ENCODE assay signal across 1 cellular context in the genomic region with DNA sequence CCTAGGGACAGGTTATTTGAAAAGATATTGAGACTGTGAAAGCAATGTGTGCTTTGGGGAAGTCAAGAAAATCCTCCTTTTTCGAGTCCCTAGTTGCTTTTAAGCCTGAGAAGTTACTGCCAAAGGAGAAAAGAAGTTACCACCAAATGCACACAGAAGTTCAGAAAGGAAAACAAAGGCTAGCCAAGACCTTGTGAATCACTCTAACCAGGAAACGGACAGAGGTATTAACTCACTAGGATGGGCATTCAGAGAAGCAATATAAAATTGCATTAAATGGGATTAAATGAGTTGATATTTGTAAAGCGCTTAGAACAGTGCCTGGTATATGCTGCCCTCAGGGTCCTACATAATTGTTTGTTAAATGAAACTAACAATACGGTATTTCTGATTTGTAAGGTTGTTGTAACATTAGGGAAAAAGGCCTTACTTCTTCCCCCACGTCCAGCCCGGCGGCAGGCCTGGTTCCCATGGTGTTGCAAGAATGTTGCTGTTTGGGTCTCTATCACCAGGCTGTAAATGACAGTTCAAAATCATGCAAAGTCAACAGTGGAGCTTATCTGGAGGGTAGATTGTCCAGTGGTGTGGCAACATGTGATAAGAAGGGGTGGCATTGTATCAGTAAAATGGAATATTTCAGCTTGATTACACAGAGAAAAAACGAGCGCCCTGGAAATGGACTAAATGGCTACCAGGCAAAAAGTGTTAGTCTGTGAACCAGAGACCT.
A peak's percentile ranks its signal among the peaks of the same experiment; 100 is the strongest.
TF ChIP-seq lines count a peak whose summit lies in the region.

No MANE protein-coding gene starts in this region.

TF ChIP-seq in K562, 482 proteins besides CTCF, POLR2A, EP300 and RAD21 (continued from another document and continues in another):
- TF ChIP-seq, protein P1, sequence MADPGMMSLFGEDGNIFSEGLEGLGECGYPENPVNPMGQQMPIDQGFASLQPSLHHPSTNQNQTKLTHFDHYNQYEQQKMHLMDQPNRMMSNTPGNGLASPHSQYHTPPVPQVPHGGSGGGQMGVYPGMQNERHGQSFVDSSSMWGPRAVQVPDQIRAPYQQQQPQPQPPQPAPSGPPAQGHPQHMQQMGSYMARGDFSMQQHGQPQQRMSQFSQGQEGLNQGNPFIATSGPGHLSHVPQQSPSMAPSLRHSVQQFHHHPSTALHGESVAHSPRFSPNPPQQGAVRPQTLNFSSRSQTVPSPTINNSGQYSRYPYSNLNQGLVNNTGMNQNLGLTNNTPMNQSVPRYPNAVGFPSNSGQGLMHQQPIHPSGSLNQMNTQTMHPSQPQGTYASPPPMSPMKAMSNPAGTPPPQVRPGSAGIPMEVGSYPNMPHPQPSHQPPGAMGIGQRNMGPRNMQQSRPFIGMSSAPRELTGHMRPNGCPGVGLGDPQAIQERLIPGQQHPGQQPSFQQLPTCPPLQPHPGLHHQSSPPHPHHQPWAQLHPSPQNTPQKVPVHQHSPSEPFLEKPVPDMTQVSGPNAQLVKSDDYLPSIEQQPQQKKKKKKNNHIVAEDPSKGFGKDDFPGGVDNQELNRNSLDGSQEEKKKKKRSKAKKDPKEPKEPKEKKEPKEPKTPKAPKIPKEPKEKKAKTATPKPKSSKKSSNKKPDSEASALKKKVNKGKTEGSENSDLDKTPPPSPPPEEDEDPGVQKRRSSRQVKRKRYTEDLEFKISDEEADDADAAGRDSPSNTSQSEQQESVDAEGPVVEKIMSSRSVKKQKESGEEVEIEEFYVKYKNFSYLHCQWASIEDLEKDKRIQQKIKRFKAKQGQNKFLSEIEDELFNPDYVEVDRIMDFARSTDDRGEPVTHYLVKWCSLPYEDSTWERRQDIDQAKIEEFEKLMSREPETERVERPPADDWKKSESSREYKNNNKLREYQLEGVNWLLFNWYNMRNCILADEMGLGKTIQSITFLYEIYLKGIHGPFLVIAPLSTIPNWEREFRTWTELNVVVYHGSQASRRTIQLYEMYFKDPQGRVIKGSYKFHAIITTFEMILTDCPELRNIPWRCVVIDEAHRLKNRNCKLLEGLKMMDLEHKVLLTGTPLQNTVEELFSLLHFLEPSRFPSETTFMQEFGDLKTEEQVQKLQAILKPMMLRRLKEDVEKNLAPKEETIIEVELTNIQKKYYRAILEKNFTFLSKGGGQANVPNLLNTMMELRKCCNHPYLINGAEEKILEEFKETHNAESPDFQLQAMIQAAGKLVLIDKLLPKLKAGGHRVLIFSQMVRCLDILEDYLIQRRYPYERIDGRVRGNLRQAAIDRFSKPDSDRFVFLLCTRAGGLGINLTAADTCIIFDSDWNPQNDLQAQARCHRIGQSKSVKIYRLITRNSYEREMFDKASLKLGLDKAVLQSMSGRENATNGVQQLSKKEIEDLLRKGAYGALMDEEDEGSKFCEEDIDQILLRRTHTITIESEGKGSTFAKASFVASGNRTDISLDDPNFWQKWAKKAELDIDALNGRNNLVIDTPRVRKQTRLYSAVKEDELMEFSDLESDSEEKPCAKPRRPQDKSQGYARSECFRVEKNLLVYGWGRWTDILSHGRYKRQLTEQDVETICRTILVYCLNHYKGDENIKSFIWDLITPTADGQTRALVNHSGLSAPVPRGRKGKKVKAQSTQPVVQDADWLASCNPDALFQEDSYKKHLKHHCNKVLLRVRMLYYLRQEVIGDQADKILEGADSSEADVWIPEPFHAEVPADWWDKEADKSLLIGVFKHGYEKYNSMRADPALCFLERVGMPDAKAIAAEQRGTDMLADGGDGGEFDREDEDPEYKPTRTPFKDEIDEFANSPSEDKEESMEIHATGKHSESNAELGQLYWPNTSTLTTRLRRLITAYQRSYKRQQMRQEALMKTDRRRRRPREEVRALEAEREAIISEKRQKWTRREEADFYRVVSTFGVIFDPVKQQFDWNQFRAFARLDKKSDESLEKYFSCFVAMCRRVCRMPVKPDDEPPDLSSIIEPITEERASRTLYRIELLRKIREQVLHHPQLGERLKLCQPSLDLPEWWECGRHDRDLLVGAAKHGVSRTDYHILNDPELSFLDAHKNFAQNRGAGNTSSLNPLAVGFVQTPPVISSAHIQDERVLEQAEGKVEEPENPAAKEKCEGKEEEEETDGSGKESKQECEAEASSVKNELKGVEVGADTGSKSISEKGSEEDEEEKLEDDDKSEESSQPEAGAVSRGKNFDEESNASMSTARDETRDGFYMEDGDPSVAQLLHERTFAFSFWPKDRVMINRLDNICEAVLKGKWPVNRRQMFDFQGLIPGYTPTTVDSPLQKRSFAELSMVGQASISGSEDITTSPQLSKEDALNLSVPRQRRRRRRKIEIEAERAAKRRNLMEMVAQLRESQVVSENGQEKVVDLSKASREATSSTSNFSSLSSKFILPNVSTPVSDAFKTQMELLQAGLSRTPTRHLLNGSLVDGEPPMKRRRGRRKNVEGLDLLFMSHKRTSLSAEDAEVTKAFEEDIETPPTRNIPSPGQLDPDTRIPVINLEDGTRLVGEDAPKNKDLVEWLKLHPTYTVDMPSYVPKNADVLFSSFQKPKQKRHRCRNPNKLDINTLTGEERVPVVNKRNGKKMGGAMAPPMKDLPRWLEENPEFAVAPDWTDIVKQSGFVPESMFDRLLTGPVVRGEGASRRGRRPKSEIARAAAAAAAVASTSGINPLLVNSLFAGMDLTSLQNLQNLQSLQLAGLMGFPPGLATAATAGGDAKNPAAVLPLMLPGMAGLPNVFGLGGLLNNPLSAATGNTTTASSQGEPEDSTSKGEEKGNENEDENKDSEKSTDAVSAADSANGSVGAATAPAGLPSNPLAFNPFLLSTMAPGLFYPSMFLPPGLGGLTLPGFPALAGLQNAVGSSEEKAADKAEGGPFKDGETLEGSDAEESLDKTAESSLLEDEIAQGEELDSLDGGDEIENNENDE (IDR thresholded peaks at IDR 0.05; ENCODE audit: low read depth, low read length), result no peak
- TF ChIP-seq C11orf30 (IDR thresholded peaks at IDR 0.05; ENCODE audit: low read depth) (no peak), PCBP2 (IDR thresholded peaks at IDR 0.05; ENCODE audit: low read depth, low read length, poor library complexity, severe bottlenecking) (no peak), MEIS2 (IDR thresholded peaks at IDR 0.05; ENCODE audit: partially characterized antibody) (peak; percentile 30), DACH1 (IDR thresholded peaks at IDR 0.05; ENCODE audit: partially characterized antibody) (no peak), ZNF217 (CRISPR knock-in tag; IDR thresholded peaks at IDR 0.05) (no peak), CBFA2T2 (conservative IDR thresholded peaks at IDR 0.05) (peak; percentile 60), BRD4 (IDR thresholded peaks at IDR 0.05) (no peak), HNRNPUL1 (IDR thresholded peaks at IDR 0.05; ENCODE audit: low read length) (no peak), HEY1 (CRISPR knock-in tag; IDR thresholded peaks at IDR 0.05; ENCODE audit: borderline replicate concordance) (no peak), FOXK1 (CRISPR knock-in tag; IDR thresholded peaks at IDR 0.05; ENCODE audit: borderline replicate concordance) (no peak), RFX5 (IDR thresholded peaks at IDR 0.05; ENCODE audit: low read depth, low read length) (no peak), CHCHD3 (CRISPR knock-in tag; IDR thresholded peaks at IDR 0.05) (no peak), EZH2 (IDR thresholded peaks at IDR 0.05; ENCODE audit: borderline replicate concordance, low read depth, low read length) (no peak), SIX5 (IDR thresholded peaks at IDR 0.05; ENCODE audit: borderline replicate concordance in 1 of 2, insufficient read depth in 1 of 2, low read depth in 1 of 2, low read length in 2 of 2) (no peak), POLR2AphosphoS5 (IDR thresholded peaks at IDR 0.05; ENCODE audit: control insufficient read depth, insufficient read depth, low read depth, low read length) (no peak), ZBTB1 (CRISPR knock-in tag; IDR thresholded peaks at IDR 0.05; ENCODE audit: borderline replicate concordance, low read depth) (no peak), SMARCE1 (IDR thresholded peaks at IDR 0.05) (peak; percentile 32; the same call in 1 of the 2 replicates), CXXC5 (CRISPR knock-in tag; IDR thresholded peaks at IDR 0.05) (0 out of 2 replicates have a peak, but pooled peaks have one; percentile 22), POLR3A (IDR thresholded peaks at IDR 0.05; ENCODE audit: borderline replicate concordance, extremely low read depth, insufficient read depth, insufficient read length) (no peak), MAFG (tag; conservative IDR thresholded peaks at IDR 0.05) (no peak; the same call in 1 of the 2 replicates), SRSF9 (IDR thresholded peaks at IDR 0.05; ENCODE audit: borderline replicate concordance, low read depth, low read length) (no peak), STAT5B (CRISPR knock-in tag; IDR thresholded peaks at IDR 0.05) (no peak), ATF7 (IDR thresholded peaks at IDR 0.05) (no peak), SOX6 (IDR thresholded peaks at IDR 0.05) (peak; percentile 89), ETV5 (CRISPR knock-in tag; IDR thresholded peaks at IDR 0.05; ENCODE audit: low read depth) (no peak), ZNF79 (CRISPR knock-in tag; IDR thresholded peaks at IDR 0.05; ENCODE audit: low read depth) (no peak), TAL1 (IDR thresholded peaks at IDR 0.05) (peak; percentile 63), HDAC6 (IDR thresholded peaks at IDR 0.05; ENCODE audit: low read depth, low read length) (no peak), JUN (IDR thresholded peaks at IDR 0.05; ENCODE audit: borderline replicate concordance, low read depth, low read length) (no peak), JUN (CRISPR knock-in tag; IDR thresholded peaks at IDR 0.05; ENCODE audit: borderline replicate concordance) (no peak), ZNF785 (CRISPR knock-in tag; IDR thresholded peaks at IDR 0.05) (no peak), HCFC1 (IDR thresholded peaks at IDR 0.05; ENCODE audit: low read depth, low read length) (no peak), NRF1 (conservative IDR thresholded peaks at IDR 0.05 in 1 of 2, IDR thresholded peaks at IDR 0.05 in 1 of 2) (no peak), YBX1 (IDR thresholded peaks at IDR 0.05) (no peak), LEF1 (IDR thresholded peaks at IDR 0.05) (no peak), ZNF766 (CRISPR knock-in tag; conservative IDR thresholded peaks at IDR 0.05) (peak; percentile 78), ZNF384 (IDR thresholded peaks at IDR 0.05; ENCODE audit: low read depth, low read length) (no peak), TAF9B (IDR thresholded peaks at IDR 0.05; ENCODE audit: partially characterized antibody) (no peak)
- TF ChIP-seq, protein P2, sequence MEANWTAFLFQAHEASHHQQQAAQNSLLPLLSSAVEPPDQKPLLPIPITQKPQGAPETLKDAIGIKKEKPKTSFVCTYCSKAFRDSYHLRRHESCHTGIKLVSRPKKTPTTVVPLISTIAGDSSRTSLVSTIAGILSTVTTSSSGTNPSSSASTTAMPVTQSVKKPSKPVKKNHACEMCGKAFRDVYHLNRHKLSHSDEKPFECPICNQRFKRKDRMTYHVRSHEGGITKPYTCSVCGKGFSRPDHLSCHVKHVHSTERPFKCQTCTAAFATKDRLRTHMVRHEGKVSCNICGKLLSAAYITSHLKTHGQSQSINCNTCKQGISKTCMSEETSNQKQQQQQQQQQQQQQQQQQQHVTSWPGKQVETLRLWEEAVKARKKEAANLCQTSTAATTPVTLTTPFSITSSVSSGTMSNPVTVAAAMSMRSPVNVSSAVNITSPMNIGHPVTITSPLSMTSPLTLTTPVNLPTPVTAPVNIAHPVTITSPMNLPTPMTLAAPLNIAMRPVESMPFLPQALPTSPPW (CRISPR knock-in tag; IDR thresholded peaks at IDR 0.05), result 0 out of 2 replicates have a peak, but pooled peaks have one; percentile 45
- TF ChIP-seq, protein P3, sequence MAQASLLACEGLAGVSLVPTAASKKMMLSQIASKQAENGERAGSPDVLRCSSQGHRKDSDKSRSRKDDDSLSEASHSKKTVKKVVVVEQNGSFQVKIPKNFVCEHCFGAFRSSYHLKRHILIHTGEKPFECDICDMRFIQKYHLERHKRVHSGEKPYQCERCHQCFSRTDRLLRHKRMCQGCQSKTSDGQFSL (CRISPR knock-in tag; IDR thresholded peaks at IDR 0.05), result no peak
- TF ChIP-seq, protein P3 (tag; IDR thresholded peaks at IDR 0.05), result no peak
- TF ChIP-seq, protein P4, sequence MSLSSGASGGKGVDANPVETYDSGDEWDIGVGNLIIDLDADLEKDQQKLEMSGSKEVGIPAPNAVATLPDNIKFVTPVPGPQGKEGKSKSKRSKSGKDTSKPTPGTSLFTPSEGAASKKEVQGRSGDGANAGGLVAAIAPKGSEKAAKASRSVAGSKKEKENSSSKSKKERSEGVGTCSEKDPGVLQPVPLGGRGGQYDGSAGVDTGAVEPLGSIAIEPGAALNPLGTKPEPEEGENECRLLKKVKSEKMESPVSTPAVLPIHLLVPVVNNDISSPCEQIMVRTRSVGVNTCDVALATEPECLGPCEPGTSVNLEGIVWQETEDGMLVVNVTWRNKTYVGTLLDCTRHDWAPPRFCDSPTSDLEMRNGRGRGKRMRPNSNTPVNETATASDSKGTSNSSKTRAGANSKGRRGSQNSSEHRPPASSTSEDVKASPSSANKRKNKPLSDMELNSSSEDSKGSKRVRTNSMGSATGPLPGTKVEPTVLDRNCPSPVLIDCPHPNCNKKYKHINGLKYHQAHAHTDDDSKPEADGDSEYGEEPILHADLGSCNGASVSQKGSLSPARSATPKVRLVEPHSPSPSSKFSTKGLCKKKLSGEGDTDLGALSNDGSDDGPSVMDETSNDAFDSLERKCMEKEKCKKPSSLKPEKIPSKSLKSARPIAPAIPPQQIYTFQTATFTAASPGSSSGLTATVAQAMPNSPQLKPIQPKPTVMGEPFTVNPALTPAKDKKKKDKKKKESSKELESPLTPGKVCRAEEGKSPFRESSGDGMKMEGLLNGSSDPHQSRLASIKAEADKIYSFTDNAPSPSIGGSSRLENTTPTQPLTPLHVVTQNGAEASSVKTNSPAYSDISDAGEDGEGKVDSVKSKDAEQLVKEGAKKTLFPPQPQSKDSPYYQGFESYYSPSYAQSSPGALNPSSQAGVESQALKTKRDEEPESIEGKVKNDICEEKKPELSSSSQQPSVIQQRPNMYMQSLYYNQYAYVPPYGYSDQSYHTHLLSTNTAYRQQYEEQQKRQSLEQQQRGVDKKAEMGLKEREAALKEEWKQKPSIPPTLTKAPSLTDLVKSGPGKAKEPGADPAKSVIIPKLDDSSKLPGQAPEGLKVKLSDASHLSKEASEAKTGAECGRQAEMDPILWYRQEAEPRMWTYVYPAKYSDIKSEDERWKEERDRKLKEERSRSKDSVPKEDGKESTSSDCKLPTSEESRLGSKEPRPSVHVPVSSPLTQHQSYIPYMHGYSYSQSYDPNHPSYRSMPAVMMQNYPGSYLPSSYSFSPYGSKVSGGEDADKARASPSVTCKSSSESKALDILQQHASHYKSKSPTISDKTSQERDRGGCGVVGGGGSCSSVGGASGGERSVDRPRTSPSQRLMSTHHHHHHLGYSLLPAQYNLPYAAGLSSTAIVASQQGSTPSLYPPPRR (CRISPR knock-in tag; IDR thresholded peaks at IDR 0.05; ENCODE audit: borderline replicate concordance), result no peak
- TF ChIP-seq, protein P5, sequence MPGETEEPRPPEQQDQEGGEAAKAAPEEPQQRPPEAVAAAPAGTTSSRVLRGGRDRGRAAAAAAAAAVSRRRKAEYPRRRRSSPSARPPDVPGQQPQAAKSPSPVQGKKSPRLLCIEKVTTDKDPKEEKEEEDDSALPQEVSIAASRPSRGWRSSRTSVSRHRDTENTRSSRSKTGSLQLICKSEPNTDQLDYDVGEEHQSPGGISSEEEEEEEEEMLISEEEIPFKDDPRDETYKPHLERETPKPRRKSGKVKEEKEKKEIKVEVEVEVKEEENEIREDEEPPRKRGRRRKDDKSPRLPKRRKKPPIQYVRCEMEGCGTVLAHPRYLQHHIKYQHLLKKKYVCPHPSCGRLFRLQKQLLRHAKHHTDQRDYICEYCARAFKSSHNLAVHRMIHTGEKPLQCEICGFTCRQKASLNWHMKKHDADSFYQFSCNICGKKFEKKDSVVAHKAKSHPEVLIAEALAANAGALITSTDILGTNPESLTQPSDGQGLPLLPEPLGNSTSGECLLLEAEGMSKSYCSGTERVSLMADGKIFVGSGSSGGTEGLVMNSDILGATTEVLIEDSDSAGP (CRISPR knock-in tag; IDR thresholded peaks at IDR 0.05), result no peak
